Comparison of ENCODE assay signal across 1 cellular context in the genomic region with DNA sequence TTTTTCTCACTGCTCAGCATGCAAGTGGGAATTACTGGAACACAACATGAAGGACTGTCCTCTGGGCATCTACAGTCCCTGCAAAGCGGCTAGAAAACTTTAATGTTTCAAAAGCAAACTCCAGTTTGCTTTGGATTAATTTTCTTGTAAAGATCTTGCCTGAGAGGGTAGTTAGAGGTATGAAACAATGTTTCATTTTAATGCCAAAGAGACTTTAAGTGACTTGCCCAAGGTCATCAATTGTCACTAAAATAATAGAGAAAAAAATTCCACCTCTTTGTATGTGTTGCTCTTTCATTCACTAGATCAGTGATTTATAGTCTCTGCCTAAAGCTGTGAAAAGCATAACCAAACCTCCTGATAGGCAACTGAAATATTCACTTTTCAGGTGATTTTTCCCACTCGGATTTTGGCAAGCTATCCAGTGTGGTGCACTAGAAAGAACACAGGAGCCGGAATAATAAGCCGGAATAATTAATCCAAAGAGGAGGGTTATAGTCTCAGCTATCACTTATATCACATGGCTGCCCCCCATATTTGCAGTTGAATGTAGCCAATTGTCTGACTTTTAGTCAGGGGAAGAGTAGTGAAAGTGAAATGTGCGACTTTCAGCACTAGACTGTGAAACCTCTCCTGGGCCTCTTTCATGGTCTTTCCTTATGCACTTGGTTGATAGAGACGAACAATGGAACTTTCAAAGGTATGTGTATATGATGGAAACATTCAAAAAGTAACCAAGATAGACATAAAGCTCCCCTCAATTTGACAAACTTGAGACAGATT.
TF ChIP-seq lines count a peak whose summit lies in the region.

No MANE protein-coding gene starts in this region.

TF ChIP-seq in GM12878, 131 proteins besides CTCF, POLR2A, EP300 and RAD21 (continued from another document):
- TF ChIP-seq NFIC (IDR thresholded peaks at IDR 0.05; ENCODE audit: low read depth, low read length) (no peak), RBBP5 (conservative IDR thresholded peaks at IDR 0.05) (no peak), NR2F1 (conservative IDR thresholded peaks at IDR 0.05) (no peak), TCF3 (IDR thresholded peaks at IDR 0.05; ENCODE audit: borderline replicate concordance, insufficient read depth, low read depth, low read length) (no peak), POLR2AphosphoS5 (IDR thresholded peaks at IDR 0.05; ENCODE audit: low read length) (no peak), SP1 (IDR thresholded peaks at IDR 0.05; ENCODE audit: low read depth, low read length) (no peak)
